ENCODE assay signal across 24 cellular contexts in the genomic region with DNA sequence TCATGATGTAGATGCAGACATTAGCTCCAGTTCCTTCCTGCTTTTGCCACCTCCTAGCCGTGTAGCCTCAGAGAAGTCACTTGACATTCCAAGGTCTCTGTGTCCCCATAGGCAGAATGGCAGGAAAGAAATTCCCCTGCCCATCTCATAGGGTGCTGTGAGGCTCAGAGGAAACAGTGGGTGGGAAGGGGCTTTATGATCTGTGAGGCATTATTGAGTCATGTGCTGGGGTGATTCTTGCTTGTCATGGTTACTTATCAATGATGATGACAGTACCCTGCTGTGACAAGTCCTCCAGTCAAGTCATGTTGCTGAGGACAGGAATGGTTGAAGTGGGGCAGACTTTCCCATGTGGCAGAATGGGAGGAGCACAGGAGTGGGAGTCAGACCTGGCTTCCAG.
"Had no signal": no experiment of that assay in that cellular context is flagged by ENCODE, and none has a peak within 500 bp of the region (broad histone marks: within the 10 kb centered on the region; RNA-seq: fewer than 3 reads in every experiment).

No MANE protein-coding gene starts in this region.

- H3K27ac Mint-ChIP-seq: activated naive CD4-positive, alpha-beta T cell treated with anti-CD3 and anti-CD28 coated beads, Interleukin-2, amount 50 U/mL, for 72 hours; neural progenitor cell had no signal

- H3K4me3 Mint-ChIP-seq: naive thymus-derived CD4-positive, alpha-beta T cell; neural progenitor cell had no signal

- H3K4me1 Mint-ChIP-seq: neural progenitor cell had no signal

- H3K27ac ChIP-seq: adrenal gland, body of pancreas, colonic mucosa, hepatocyte, neural progenitor cell, thoracic aorta, VCaP had no signal

- H3K9ac ChIP-seq: neural progenitor cell had no signal

- H3K4me1 ChIP-seq: adrenal gland, body of pancreas, colonic mucosa, neural progenitor cell had no signal

- H3K4me2 ChIP-seq: hepatocyte, neural progenitor cell had no signal

- H3K27me3 ChIP-seq: adrenal gland, body of pancreas, colonic mucosa, hepatocyte had no signal

- H3K36me3 ChIP-seq: adrenal gland, colonic mucosa, neural progenitor cell, thoracic aorta had no signal

- H3K36me3 Mint-ChIP-seq: naive thymus-derived CD4-positive, alpha-beta T cell; neural progenitor cell had no signal

- H3K79me2 ChIP-seq: hepatocyte had no signal

- DNase-seq: activated CD4-positive, alpha-beta T cell treated with anti-CD3 and anti-CD28 coated beads, Interleukin-2, amount 50 U/mL, for 1 hour; activated naive CD4-positive, alpha-beta T cell; adrenal gland; aorta; body of pancreas; cerebellar nuclear complex; colonic mucosa; effector memory CD4-positive, alpha-beta T cell; left cardiac atrium; mammary epithelial cell; midbrain; naive thymus-derived CD4-positive, alpha-beta T cell; occipital lobe; posterior cingulate gyrus; right cardiac atrium; stimulated activated CD4-positive, alpha-beta T cell treated with anti-CD3 and anti-CD28 coated beads, Interleukin-15, amount 100 ng/mL, for 24 hours; stimulated activated CD4-positive, alpha-beta T cell treated with anti-CD3 and anti-CD28 coated beads, Interleukin-2, amount 100 ng/mL, for 24 hours; stimulated activated naive CD4-positive, alpha-beta T cell; trophoblast cell had no signal

- H3K4me3 ChIP-seq: adrenal gland, body of pancreas, colonic mucosa, hepatocyte, neural progenitor cell, thoracic aorta had no signal

- ATAC-seq: body of pancreas; left cardiac atrium; naive thymus-derived CD4-positive, alpha-beta T cell; right cardiac atrium had no signal

- H3K9me3 ChIP-seq: adrenal gland, body of pancreas, colonic mucosa, thoracic aorta had no signal
